23 cellular contexts compared by ENCODE assay signal in genomic region chr3:143192193-143192592, GRCh38.
A peak's percentile ranks its signal among the peaks of the same experiment; 100 is the strongest.
DNase-seq lines count a peak whose midpoint lies in the region; ATAC-seq, FAIRE-seq and TF ChIP-seq lines count a peak whose summit lies in the region.
"Had no signal": no experiment of that assay in that cellular context is flagged by ENCODE, and none has a peak within 500 bp of the region (broad histone marks: within the 10 kb centered on the region; RNA-seq: fewer than 3 reads in every experiment).

No MANE protein-coding gene starts in this region.

- H3K4me1 ChIP-seq in HepG2 (ENCODE audit: insufficient read depth, low read length): no peaks in the 10 kb centered on the region
- H3K4me1 ChIP-seq: Caco-2, SJSA1 had no signal

- no peak overlapping the region for H3K4me3 ChIP-seq in astrocyte of the cerebellum (ENCODE audit: low read depth, low read length)
- no peak overlapping the region for H3K4me3 ChIP-seq in HepG2 (replicated peaks in 1 of 3; ENCODE audit: insufficient read depth in 1 of 3, low read depth in 2 of 3, low read length in 3 of 3)
- H3K4me3 ChIP-seq: SJSA1 had no signal

- no peaks in the 10 kb centered on the region for H4K20me1 ChIP-seq in HepG2 (ENCODE audit: insufficient read depth, low read length)

- peaks cover 8% of the 10 kb centered on the region for H3K9me3 Mint-ChIP-seq in activated CD8-positive, alpha-beta T cell treated with anti-CD3 and anti-CD28 coated beads for 36 hours
- no peaks in the 10 kb centered on the region for H3K9me3 Mint-ChIP-seq in activated CD8-positive, alpha-beta T cell treated with anti-CD3 and anti-CD28 coated beads, Interleukin-2, amount 10 ng/mL, durations not matched to agents 7 days and 5 days (ENCODE audit: insufficient read depth)
- H3K9me3 Mint-ChIP-seq in naive thymus-derived CD8-positive, alpha-beta T cell: peaks cover 0 to 20% (median 3%) of the 10 kb centered on the region in 9 donors

- TF ChIP-seq EP300 in HepG2 (IDR thresholded peaks at IDR 0.05; ENCODE audit: low read depth in 2 of 2, low read length in 2 of 2) (no peak), HepG2 (CRISPR knock-in tag; IDR thresholded peaks at IDR 0.05; ENCODE audit: borderline replicate concordance) (no peak)

- CTCF ChIA-PET in activated CD8-positive, alpha-beta T cell treated with anti-CD3 and anti-CD28 coated beads for 36 hours (lab: Charles Lee): no interaction called here
- CTCF ChIA-PET in activated CD8-positive, alpha-beta T cell treated with anti-CD3 and anti-CD28 coated beads, Interleukin-2, amount 10 ng/mL, durations not matched to agents 7 days and 5 days (lab: Charles Lee): no interaction called here
- CTCF ChIA-PET in HepG2 (lab: Yijun Ruan, JAX; ENCODE audit: low intra/inter-chr PET ratio, low total read pairs): no interaction called here

- in situ Hi-C loops in astrocyte of the cerebellum (cut with HindIII; ENCODE audit: low sequenced_read_pairs): no loop called here
- in situ Hi-C loops in HepG2 (cut with HindIII; ENCODE audit: extremely low pct_ligation_motif_present, low pct_unique_long_range_greater_than_20kb): no loop called here

- no peaks in the 10 kb centered on the region for H3K27me3 Mint-ChIP-seq in activated CD8-positive, alpha-beta T cell treated with anti-CD3 and anti-CD28 coated beads for 36 hours
- no peaks in the 10 kb centered on the region for H3K27me3 Mint-ChIP-seq in activated CD8-positive, alpha-beta T cell treated with anti-CD3 and anti-CD28 coated beads, Interleukin-2, amount 10 ng/mL, durations not matched to agents 7 days and 5 days (ENCODE audit: low read depth)
- H3K27me3 Mint-ChIP-seq in naive thymus-derived CD8-positive, alpha-beta T cell: no peaks in the 10 kb centered on the region

- no TSS peak for BruUV-seq in HepG2 (replicated peaks; lab: Mats Ljungman, UMichigan)

- no peaks in the 10 kb centered on the region for H3K36me3 ChIP-seq in HepG2 (replicated peaks in 1 of 2; ENCODE audit: control insufficient read depth in 1 of 2, insufficient read depth in 2 of 2, low read length in 2 of 2)
- H3K36me3 ChIP-seq: SJSA1 had no signal

- TF ChIP-seq POLR2A in GM12892 (IDR thresholded peaks at IDR 0.05; ENCODE audit: low read depth, low read length): no peak
- no peak for TF ChIP-seq POLR2A in HepG2 (IDR thresholded peaks at IDR 0.05; ENCODE audit: insufficient read depth in 1 of 2, low read depth in 2 of 2, low read length in 2 of 2)

- H3K4me3 Mint-ChIP-seq in activated CD8-positive, alpha-beta T cell treated with anti-CD3 and anti-CD28 coated beads for 36 hours: no peak overlapping the region
- no peak overlapping the region for H3K4me3 Mint-ChIP-seq in activated CD8-positive, alpha-beta T cell treated with anti-CD3 and anti-CD28 coated beads, Interleukin-2, amount 10 ng/mL, durations not matched to agents 7 days and 5 days
- peak overlapping the region; percentile 0 to 71 (median 49) for H3K4me3 Mint-ChIP-seq in naive thymus-derived CD8-positive, alpha-beta T cell
- H3K4me3 Mint-ChIP-seq: CD14-positive monocyte had no signal

- TF ChIP-seq RAD21 in HepG2 (CRISPR knock-in tag; IDR thresholded peaks at IDR 0.05): no peak

- no peak overlapping the region for H3K27ac Mint-ChIP-seq in activated CD8-positive, alpha-beta T cell treated with anti-CD3 and anti-CD28 coated beads for 36 hours
- H3K27ac Mint-ChIP-seq in activated CD8-positive, alpha-beta T cell treated with anti-CD3 and anti-CD28 coated beads, Interleukin-2, amount 10 ng/mL, durations not matched to agents 7 days and 5 days: no peak overlapping the region
- H3K27ac Mint-ChIP-seq in naive thymus-derived CD8-positive, alpha-beta T cell: peak overlapping the region in 9 of 10 donors; percentile 3 to 86 (median 41)

- WGBS in HepG2 (ENCODE audit: low lambda C conversion rate): 3% methylated on average over 1 of the region's 1 CpG

- POLR2A ChIA-PET in activated CD8-positive, alpha-beta T cell treated with anti-CD3 and anti-CD28 coated beads for 36 hours (lab: Charles Lee): interaction anchor here (0.6 to 1.0 kb wide), 2 partner anchors 19 to 26 kb away, joined by 3 to 8 read pairs; no protein-coding TSS in a partner anchor
- POLR2A ChIA-PET in activated CD8-positive, alpha-beta T cell treated with anti-CD3 and anti-CD28 coated beads, Interleukin-2, amount 10 ng/mL, durations not matched to agents 7 days and 5 days (lab: Charles Lee): no interaction called here
- POLR2A ChIA-PET in naive thymus-derived CD8-positive, alpha-beta T cell (lab: Charles Lee): no interaction called here
- POLR2A ChIA-PET in HepG2 (lab: Yijun Ruan, JAX): no interaction called here

- intact Hi-C loops in activated CD8-positive, alpha-beta T cell treated with anti-CD3 and anti-CD28 coated beads for 36 hours (cut with micrococcal nuclease): no loop called here
- intact Hi-C loops in HepG2 (cut with micrococcal nuclease; ENCODE audit: unreplicated experiment): no loop called here

- FAIRE-seq in GM12892 (lab: Jason Lieb, UNC): peak; percentile 5
- no peak for FAIRE-seq in HepG2 (lab: Jason Lieb, UNC)
- FAIRE-seq: HTR-8/SVneo, RCC 7860 had no signal

- no peak overlapping the region for H3K9ac ChIP-seq in HepG2 (ENCODE audit: insufficient read depth, low read depth, low read length)

- no peaks in the 10 kb centered on the region for H3K27me3 ChIP-seq in HepG2 (ENCODE audit: control insufficient read depth in 1 of 2, insufficient read depth in 2 of 2, low read length in 2 of 2)
- H3K27me3 ChIP-seq: SJSA1 had no signal

- DNase-seq in activated CD8-positive, alpha-beta T cell treated with anti-CD3 and anti-CD28 coated beads for 36 hours: no peak
- DNase-seq in activated CD8-positive, alpha-beta T cell treated with anti-CD3 and anti-CD28 coated beads, Interleukin-2, amount 10 ng/mL, durations not matched to agents 7 days and 5 days: no peak
- no peak for DNase-seq in GM12892 (ENCODE audit: insufficient read length)
- DNase-seq in astrocyte of the cerebellum (ENCODE audit: low read depth): peak; percentile 23
- DNase-seq in naive thymus-derived CD8-positive, alpha-beta T cell: no peak
- DNase-seq in HepG2 (ENCODE audit: low spot score): no peak
- DNase-seq: 8988T, Caco-2, DMS 273 treated with DMSO at 0.1 percent for 48 hours, DMS79 treated with DMSO at 0.1 percent for 48 hours, IMR-90, Kasumi-1, NCI-H1694, NCI-H2081, NCI-H2171 treated with DMSO at 0.1 percent for 48 hours, NCI-H524 treated with DMSO at 0.1 percent for 48 hours, NCI-H82 had no signal

- no peak overlapping the region for H2AFZ ChIP-seq in HepG2 (ENCODE audit: low read length)

- peak; percentile 27 for ATAC-seq in activated CD8-positive, alpha-beta T cell treated with anti-CD3 and anti-CD28 coated beads for 36 hours
- ATAC-seq in activated CD8-positive, alpha-beta T cell treated with anti-CD3 and anti-CD28 coated beads, Interleukin-2, amount 10 ng/mL, durations not matched to agents 7 days and 5 days: no peak
- ATAC-seq in naive thymus-derived CD8-positive, alpha-beta T cell: no peak
- ATAC-seq in GM19455 (IDR thresholded peaks at IDR 0.05; ENCODE audit: unreplicated experiment) (no peak), GM21737 (IDR thresholded peaks at IDR 0.05; ENCODE audit: unreplicated experiment) (no peak), HepG2 (no peak)

- no peak overlapping the region for H3K27ac ChIP-seq in HepG2 (ENCODE audit: extremely low read length, insufficient read depth, low read length)
- H3K27ac ChIP-seq: SJSA1 had no signal

- peaks cover 21% of the 10 kb centered on the region for H3K4me1 Mint-ChIP-seq in activated CD8-positive, alpha-beta T cell treated with anti-CD3 and anti-CD28 coated beads for 36 hours (ENCODE audit: low read depth)
- H3K4me1 Mint-ChIP-seq in activated CD8-positive, alpha-beta T cell treated with anti-CD3 and anti-CD28 coated beads, Interleukin-2, amount 10 ng/mL, durations not matched to agents 7 days and 5 days (ENCODE audit: low read depth): peaks cover 18% of the 10 kb centered on the region
- peaks cover 0 to 30% (median 20%) of the 10 kb centered on the region in 4 donors for H3K4me1 Mint-ChIP-seq in naive thymus-derived CD8-positive, alpha-beta T cell

- TF ChIP-seq CTCF in activated CD8-positive, alpha-beta T cell treated with anti-CD3 and anti-CD28 coated beads for 36 hours (IDR thresholded peaks at IDR 0.05): no peak
- no peak for TF ChIP-seq CTCF in astrocyte of the cerebellum (IDR thresholded peaks at IDR 0.05; ENCODE audit: low read depth, low read length, missing control alignments)
- no peak for TF ChIP-seq CTCF in HepG2 (CRISPR knock-in tag; IDR thresholded peaks at IDR 0.05)

- no peak overlapping the region for H3K4me2 ChIP-seq in HepG2 (ENCODE audit: low read depth, low read length)

- peaks cover 3% of the 10 kb centered on the region for H3K36me3 Mint-ChIP-seq in activated CD8-positive, alpha-beta T cell treated with anti-CD3 and anti-CD28 coated beads for 36 hours (ENCODE audit: low read depth)
- no peaks in the 10 kb centered on the region for H3K36me3 Mint-ChIP-seq in activated CD8-positive, alpha-beta T cell treated with anti-CD3 and anti-CD28 coated beads, Interleukin-2, amount 10 ng/mL, durations not matched to agents 7 days and 5 days (ENCODE audit: low read depth)
- H3K36me3 Mint-ChIP-seq in naive thymus-derived CD8-positive, alpha-beta T cell: peaks cover 0 to 13% (median 0%) of the 10 kb centered on the region in 3 donors
- H3K36me3 Mint-ChIP-seq: CD14-positive monocyte had no signal

- no peaks in the 10 kb centered on the region for H3K79me2 ChIP-seq in HepG2 (ENCODE audit: insufficient read depth, low read length)

- H3K9me3 ChIP-seq in HepG2 (ENCODE audit: low read length): no peaks in the 10 kb centered on the region
- H3K9me3 ChIP-seq: Caco-2, SJSA1 had no signal

TF ChIP-seq in HepG2, 621 proteins besides CTCF, POLR2A, EP300 and RAD21 (continues in another document):
- TF ChIP-seq NCOA5 (CRISPR knock-in tag; IDR thresholded peaks at IDR 0.05) (no peak), ZNF569 (CRISPR knock-in tag; IDR thresholded peaks at IDR 0.05; ENCODE audit: borderline replicate concordance) (no peak)

Comparison
In these comparisons a context has a peak if more than half of its experiments do, and no peak if none do; other contexts are left out.
1. H3K27ac Mint-ChIP-seq: peak in naive thymus-derived CD8-positive, alpha-beta T cell (9 of 10); none in activated CD8-positive, alpha-beta T cell treated with anti-CD3 and anti-CD28 coated beads for 36 hours (single experiment) and activated CD8-positive, alpha-beta T cell treated with anti-CD3 and anti-CD28 coated beads, Interleukin-2, amount 10 ng/mL, durations not matched to agents 7 days and 5 days (single experiment).
2. H3K4me3 Mint-ChIP-seq: peak in naive thymus-derived CD8-positive, alpha-beta T cell (10 of 10); none in activated CD8-positive, alpha-beta T cell treated with anti-CD3 and anti-CD28 coated beads for 36 hours (single experiment) and activated CD8-positive, alpha-beta T cell treated with anti-CD3 and anti-CD28 coated beads, Interleukin-2, amount 10 ng/mL, durations not matched to agents 7 days and 5 days (single experiment).